ENCODE assay signal across 16 cellular contexts in genomic region chr13:89383891-89384290, GRCh38.
"Had no signal": no experiment of that assay in that cellular context is flagged by ENCODE, and none has a peak within 500 bp of the region (broad histone marks: within the 10 kb centered on the region; RNA-seq: fewer than 3 reads in every experiment).

No MANE protein-coding gene starts in this region.

- H3K27ac ChIP-seq: coronary artery, dorsolateral prefrontal cortex, esophagus muscularis mucosa, foreskin keratinocyte, gastroesophageal sphincter, heart right ventricle, left ventricle myocardium inferior, lower lobe of right lung had no signal

- ATAC-seq: foreskin keratinocyte, gastroesophageal sphincter, left colon, left lobe of liver, lower lobe of right lung, mucosa of descending colon had no signal

- H3K36me3 ChIP-seq: esophagus muscularis mucosa, gastroesophageal sphincter, heart right ventricle, left ventricle myocardium inferior, lower lobe of right lung had no signal

- H3K9me3 ChIP-seq: esophagus muscularis mucosa, gastroesophageal sphincter, left ventricle myocardium inferior, lower lobe of right lung, mucosa of descending colon had no signal

- H3K27me3 ChIP-seq: esophagus muscularis mucosa, foreskin keratinocyte, gastroesophageal sphincter, heart right ventricle had no signal

- H3K4me3 ChIP-seq: coronary artery, dorsolateral prefrontal cortex, esophagus muscularis mucosa, gastroesophageal sphincter, heart right ventricle, left ventricle myocardium inferior, lower lobe of right lung, mucosa of descending colon had no signal

- H3K4me1 ChIP-seq: esophagus muscularis mucosa, gastroesophageal sphincter, heart right ventricle, left ventricle myocardium inferior, lower lobe of right lung had no signal

- DNase-seq: dermis blood vessel endothelial cell; dorsolateral prefrontal cortex; effector CD4-positive, alpha-beta T cell; effector memory CD4-positive, alpha-beta T cell; foreskin keratinocyte; heart right ventricle; hippocampal formation; left colon; left ventricle myocardium inferior; lower lobe of right lung; mesenchymal stem cell; mucosa of descending colon had no signal
